In genomic region chr3:126180477-126181397, GRCh38 we compare ENCODE assay signal across 7 cellular contexts. TPM values are rescaled to one million over a fixed set of nuclear protein-coding genes. Genes with fewer than 3 reads are reported as not detected.
DNase-seq lines count a peak whose midpoint lies in the region; ATAC-seq and TF ChIP-seq lines count a peak whose summit lies in the region.

ALDH1L1 (minus strand) TSS chr3:126180586; CDS start chr3:126160979, 19,607 bp downstream.

- peak; percentile 86 for ATAC-seq in gastrocnemius medialis
- ATAC-seq in GM19324 (IDR thresholded peaks at IDR 0.05; ENCODE audit: low FRiP score, unreplicated experiment): no peak
- ATAC-seq in GM21825 (IDR thresholded peaks at IDR 0.05; ENCODE audit: unreplicated experiment): no peak

- TF ChIP-seq CTCF in astrocyte of the spinal cord (IDR thresholded peaks at IDR 0.05; ENCODE audit: low read depth, low read length) (no peak), gastrocnemius medialis (IDR thresholded peaks at IDR 0.05 in 4 of 5, conservative IDR thresholded peaks at IDR 0.05 in 1 of 5) (peak in 1 of 5 experiments; percentile 14)

- in situ Hi-C loops in astrocyte of the spinal cord (cut with HindIII; ENCODE audit: low sequenced_read_pairs) (no loop called here), gastrocnemius medialis (cut with MboI; ENCODE audit: low sequenced_read_pairs in 4 of 4) (no loop called here)

- no peak within 1 kb of the TSS for H3K27ac ChIP-seq in iPS-18a (ENCODE audit: low read length)
- H3K27ac ChIP-seq in gastrocnemius medialis: peak within 1 kb of the TSS; percentile 99 to 100 (median 100)

- H3K4me3 ChIP-seq in MG63 (peak within 1 kb of the TSS; percentile 40), astrocyte of the spinal cord (ENCODE audit: low read depth, low read length) (peak within 1 kb of the TSS; percentile 34), iPS-18a (ENCODE audit: low read length) (peak within 1 kb of the TSS; percentile 66), gastrocnemius medialis (peak within 1 kb of the TSS; percentile 77 to 93 (median 88))

- peak; percentile 80 to 83 for TF ChIP-seq POLR2A in gastrocnemius medialis (IDR thresholded peaks at IDR 0.05)

- H3K27me3 ChIP-seq in MG63 (no peaks in the 10 kb centered on the region), iPS-18a (ENCODE audit: control insufficient read depth, insufficient read depth, low read length) (peaks cover 48% of the 10 kb centered on the region), gastrocnemius medialis (no peaks in the 10 kb centered on the region)

- H3K9me3 ChIP-seq in MG63 (no peaks in the 10 kb centered on the region), iPS-18a (ENCODE audit: control insufficient read depth, low read depth, low read length) (no peaks in the 10 kb centered on the region), gastrocnemius medialis (no peaks in the 10 kb centered on the region)

- intact Hi-C loops in gastrocnemius medialis (cut with DNase I; ENCODE audit: low total_unique reads): loop anchor here (1.0 to 5.0 kb wide), 6 partner anchors 18 to 282 kb away; no protein-coding TSS in a partner anchor

- DNase-seq in MG63: peak; percentile 78
- peak; percentile 37 for DNase-seq in astrocyte of the spinal cord (ENCODE audit: low read depth, low spot score)
- DNase-seq in gastrocnemius medialis: peak; percentile 94 to 97
- DNase-seq in NCI-H774 (lab: John Stamatoyannopoulos, UW): no peak

- H3K36me3 ChIP-seq in MG63: no peaks in the 10 kb centered on the region
- no peaks in the 10 kb centered on the region for H3K36me3 ChIP-seq in iPS-18a (ENCODE audit: control insufficient read depth, low read depth, low read length)
- H3K36me3 ChIP-seq in gastrocnemius medialis: no peaks in the 10 kb centered on the region

- H3K4me1 ChIP-seq in iPS-18a (ENCODE audit: control insufficient read depth, low read depth, low read length): no peaks in the 10 kb centered on the region
- H3K4me1 ChIP-seq in gastrocnemius medialis: peaks cover 29 to 49% of the 10 kb centered on the region in 2 donors

- H3K9ac ChIP-seq in iPS-18a (ENCODE audit: low read length): peak within 1 kb of the TSS; percentile 38

RNA-seq across cellular contexts. Expression of gene ALDH1L1, which starts in this region (rescaled TPM):
- 0.27 TPM in 1 of 2 replicates, not detected in the other for total RNA-seq in MG63 (2014; rRNA removed; shearing (Covaris generic); ENCODE audit: low replicate concordance)
- 100 to 1,000 TPM in 1 of 4 donors, 10 to 100 TPM in 3; 43.5 to 108 (median 69.0) TPM for total RNA-seq in gastrocnemius medialis

Comparison
In these comparisons a context has a peak if more than half of its experiments do, and no peak if none do; other contexts are left out.
1. RNA of gene ALDH1L1 (total RNA-seq): 43.5 to 108 TPM in gastrocnemius medialis; 0.27 TPM in MG63; every median in the first group is over 10 times any median in the second.
2. Peak in DNase-seq and H3K4me3 ChIP-seq in MG63; RNA of the gene not detected or under 1 TPM.
3. H3K4me3 ChIP-seq: peak in every context shown above with its lines; median percentile 88 in gastrocnemius medialis; 66 in iPS-18a; 40 in MG63; 34 in astrocyte of the spinal cord.
4. ATAC-seq: peak in gastrocnemius medialis (2 of 2); none in GM19324 (single experiment) and GM21825 (single experiment).